Comparison of ENCODE assay signal across 1 cellular context in genomic region chr4:89111833-89112563, GRCh38.
TF ChIP-seq lines count a peak whose summit lies in the region.

No MANE protein-coding gene starts in this region.

TF ChIP-seq in HepG2, 621 proteins besides CTCF, POLR2A, EP300 and RAD21 (continued from another document):
- TF ChIP-seq E2F1 (CRISPR knock-in tag; IDR thresholded peaks at IDR 0.05) (no peak; the same call in 1 of the 2 replicates), KDM6A (CRISPR knock-in tag; IDR thresholded peaks at IDR 0.05; ENCODE audit: low read depth) (peak; percentile 65; the same call in 1 of the 2 replicates), RBM22 (optimal IDR thresholded peaks at IDR 0.05; ENCODE audit: low read length) (no peak), PRPF4 (IDR thresholded peaks at IDR 0.05; ENCODE audit: low read depth, low read length, poor library complexity, severe bottlenecking) (no peak), NR2C2 (CRISPR knock-in tag; IDR thresholded peaks at IDR 0.05; ENCODE audit: borderline replicate concordance) (peak; percentile 79), TCF12 (IDR thresholded peaks at IDR 0.05) (no peak), TCF12 (CRISPR knock-in tag; IDR thresholded peaks at IDR 0.05) (no peak; the same call in 1 of the 2 replicates), SRSF1 (optimal IDR thresholded peaks at IDR 0.05; ENCODE audit: low read depth, low read length) (no peak), ZNF33B (CRISPR knock-in tag; IDR thresholded peaks at IDR 0.05) (no peak)
